Comparison of ENCODE assay signal across 8 cellular contexts in genomic region chr5:74866653-74867162, GRCh38. TPM values are rescaled to one million over a fixed set of nuclear protein-coding genes. Genes with fewer than 3 reads are reported as not detected.
A peak's percentile ranks its signal among the peaks of the same experiment; 100 is the strongest.
DNase-seq lines count a peak whose midpoint lies in the region; ATAC-seq and TF ChIP-seq lines count a peak whose summit lies in the region.

No MANE protein-coding gene starts in this region.

- no peaks in the 10 kb centered on the region for H3K36me3 Mint-ChIP-seq in activated CD4-positive, alpha-beta T cell treated with anti-CD3 and anti-CD28 coated beads, Interleukin-2, amount 10 ng/mL, durations not matched to agents 24 days and 14 days (ENCODE audit: low read depth)

- peak overlapping the region; percentile 36 for H3K27ac ChIP-seq in left ventricle myocardium inferior (replicated peaks)

- peaks cover 64% of the 10 kb centered on the region for H3K27me3 ChIP-seq in left ventricle myocardium inferior (ENCODE audit: low read depth)

- DNase-seq in activated gamma-delta T cell treated with Interleukin-2 at 50 U/mL for 16 hours (peak; percentile 6), activated gamma-delta T cell (lab: John Stamatoyannopoulos, UW) (no peak), left ventricle myocardium inferior (no peak), retina (peak; percentile 83)
- no peak for DNase-seq in activated CD4-positive, alpha-beta T cell treated with anti-CD3 and anti-CD28 coated beads, Interleukin-2, amount 10 ng/mL, durations not matched to agents 24 days and 14 days
- DNase-seq in stimulated activated CD4-positive, alpha-beta T cell treated with anti-CD3 and anti-CD28 coated beads, Interleukin-1b, Interleukin-23, amount 100 ng/mL, for 48 hours: no peak

- intact Hi-C loops in activated CD4-positive, alpha-beta T cell treated with anti-CD3 and anti-CD28 coated beads, Interleukin-2, amount 10 ng/mL, durations not matched to agents 24 days and 14 days (cut with micrococcal nuclease): loop anchor here (1.0 kb wide), 2 partner anchors 49 to 99 kb away; partner anchors contain the start of genes GFM2 and NSA2
- intact Hi-C loops in left ventricle myocardium inferior (cut with micrococcal nuclease): no loop called here

- no peaks in the 10 kb centered on the region for H3K36me3 ChIP-seq in left ventricle myocardium inferior

- peaks cover 3% of the 10 kb centered on the region for H3K4me1 Mint-ChIP-seq in activated CD4-positive, alpha-beta T cell treated with anti-CD3 and anti-CD28 coated beads, Interleukin-2, amount 10 ng/mL, durations not matched to agents 24 days and 14 days

- TF ChIP-seq CTCF in left ventricle myocardium inferior (IDR thresholded peaks at IDR 0.05; ENCODE audit: borderline replicate concordance): no peak

- peaks cover 26% of the 10 kb centered on the region for H3K27me3 Mint-ChIP-seq in activated CD4-positive, alpha-beta T cell treated with anti-CD3 and anti-CD28 coated beads, Interleukin-2, amount 10 ng/mL, durations not matched to agents 24 days and 14 days

- peaks cover 15% of the 10 kb centered on the region for H3K4me1 ChIP-seq in left ventricle myocardium inferior

- H3K9me3 Mint-ChIP-seq in activated CD4-positive, alpha-beta T cell treated with anti-CD3 and anti-CD28 coated beads, Interleukin-2, amount 10 ng/mL, durations not matched to agents 24 days and 14 days: no peaks in the 10 kb centered on the region

- no peak for ATAC-seq in GM18858 (IDR thresholded peaks at IDR 0.05; ENCODE audit: unreplicated experiment)
- ATAC-seq in GM18909 (IDR thresholded peaks at IDR 0.05; ENCODE audit: poor library complexity, unreplicated experiment): no peak

- no peaks in the 10 kb centered on the region for H3K9me3 ChIP-seq in left ventricle myocardium inferior (replicated peaks)

- peak overlapping the region; percentile 35 for H3K27ac Mint-ChIP-seq in activated CD4-positive, alpha-beta T cell treated with anti-CD3 and anti-CD28 coated beads, Interleukin-2, amount 10 ng/mL, durations not matched to agents 24 days and 14 days

- H3K4me3 ChIP-seq in left ventricle myocardium inferior: peak overlapping the region; percentile 72

- peak overlapping the region; percentile 80 for H3K4me3 Mint-ChIP-seq in activated CD4-positive, alpha-beta T cell treated with anti-CD3 and anti-CD28 coated beads, Interleukin-2, amount 10 ng/mL, durations not matched to agents 24 days and 14 days

RNA-seq across cellular contexts. Expression of gene FAM169A, which starts 0.5 kb away (rescaled TPM):
- total RNA-seq in activated CD4-positive, alpha-beta T cell treated with anti-CD3 and anti-CD28 coated beads, Interleukin-2, amount 10 ng/mL, durations not matched to agents 24 days and 14 days: 1.8 and 2.6 TPM in 2 replicates
- 6.3 TPM for total RNA-seq in left ventricle myocardium inferior

Comparison
In these comparisons a context has a peak if more than half of its experiments do, and no peak if none do; other contexts are left out.
1. DNase-seq: peak in activated gamma-delta T cell treated with Interleukin-2 at 50 U/mL for 16 hours (single experiment) and retina (single experiment); none in activated gamma-delta T cell (single experiment), activated CD4-positive, alpha-beta T cell treated with anti-CD3 and anti-CD28 coated beads, Interleukin-2, amount 10 ng/mL, durations not matched to agents 24 days and 14 days (single experiment), left ventricle myocardium inferior (single experiment) and stimulated activated CD4-positive, alpha-beta T cell treated with anti-CD3 and anti-CD28 coated beads, Interleukin-1b, Interleukin-23, amount 100 ng/mL, for 48 hours (single experiment).